4 cellular contexts compared by ENCODE assay signal in the genomic region with DNA sequence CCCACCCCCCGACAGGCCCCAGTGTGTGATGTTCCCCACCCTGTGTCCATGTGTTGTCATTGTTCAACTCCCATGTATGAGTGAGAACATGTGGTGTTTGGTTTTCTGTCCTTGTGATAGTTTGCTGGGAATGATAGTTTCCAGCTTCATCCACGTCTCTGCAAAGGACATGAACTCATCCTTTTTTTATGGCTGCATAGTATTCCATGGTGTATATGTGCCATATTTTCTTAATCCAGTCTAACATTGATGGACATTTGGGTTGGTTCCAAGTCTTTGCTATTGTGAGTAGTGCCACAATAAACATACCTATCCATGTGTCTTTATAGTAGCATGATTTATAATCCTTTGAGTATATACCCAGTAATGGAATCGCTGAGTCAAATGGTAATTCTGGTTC. TPM values are rescaled to one million over a fixed set of nuclear protein-coding genes. Genes with fewer than 3 reads are reported as not detected.
"Had no signal": no experiment of that assay in that cellular context is flagged by ENCODE, and none has a peak within 500 bp of the region (broad histone marks: within the 10 kb centered on the region; RNA-seq: fewer than 3 reads in every experiment).

No MANE protein-coding gene starts in this region.

RNA-seq across cellular contexts. Expression of a gene that starts 26.4 kb away (rescaled TPM):
- total RNA-seq: activated B cell treated with CpG ODN at 0.5 μM for 24 hours; activated CD4-positive, alpha-beta T cell treated with anti-CD3 and anti-CD28 coated beads, Interleukin-2, amount 10 ng/mL, durations not matched to agents 7 days and 5 days; activated CD8-positive, alpha-beta T cell treated with anti-CD3 and anti-CD28 coated beads for 36 hours; activated CD8-positive, alpha-beta T cell treated with anti-CD3 and anti-CD28 coated beads, Interleukin-2, amount 10 ng/mL, durations not matched to agents 7 days and 5 days had no signal
